ENCODE assay signal across 8 cellular contexts in genomic region chr10:80196950-80197315, GRCh38. TPM values are rescaled to one million over a fixed set of nuclear protein-coding genes. Genes with fewer than 3 reads are reported as not detected.
DNase-seq lines count a peak whose midpoint lies in the region; ATAC-seq, FAIRE-seq and TF ChIP-seq lines count a peak whose summit lies in the region.

No MANE protein-coding gene starts in this region.

- H3K27ac ChIP-seq in GM12878 (ENCODE audit: control insufficient read depth, insufficient read depth) (peak overlapping the region; percentile 67), trophoblast cell (ENCODE audit: low read depth, low read length) (no peak overlapping the region), H9 (ENCODE audit: insufficient read length, low read depth, low read length) (no peak overlapping the region)

- no peak overlapping the region for H2BK15ac ChIP-seq in H9 (ENCODE audit: low read depth, low read length)

- H3K9me3 ChIP-seq in GM12878 (replicated peaks; ENCODE audit: control insufficient read depth, insufficient read depth, low read length), result peaks cover 4% of the 10 kb centered on the region
- peaks cover 3% of the 10 kb centered on the region for H3K9me3 ChIP-seq in trophoblast cell (ENCODE audit: insufficient read depth, low read depth, low read length)
- no peaks in the 10 kb centered on the region for H3K9me3 ChIP-seq in H9 (ENCODE audit: control insufficient read depth, low read depth, low read length)

- no peak for TF ChIP-seq EP300 in GM12878 (IDR thresholded peaks at IDR 0.05; ENCODE audit: borderline replicate concordance in 1 of 2, control insufficient read depth in 1 of 2, low read depth in 2 of 2, low read length in 2 of 2)

- H3K4me1 ChIP-seq in GM12878 (ENCODE audit: control insufficient read depth, insufficient read depth, low read length), result peaks cover 17% of the 10 kb centered on the region
- peaks cover 5 to 24% of the 10 kb centered on the region in 2 experiments for H3K4me1 ChIP-seq in trophoblast cell (ENCODE audit: control insufficient read depth in 1 of 2, insufficient read depth in 2 of 2, low read length in 2 of 2)
- peaks cover 4% of the 10 kb centered on the region for H3K4me1 ChIP-seq in H9 (ENCODE audit: insufficient read depth, low read length)

- H3K79me2 ChIP-seq in GM12878 (ENCODE audit: control insufficient read depth, insufficient read depth, low read length), result peaks cover 60% of the 10 kb centered on the region
- H3K79me2 ChIP-seq in trophoblast cell (ENCODE audit: control insufficient read depth, insufficient read depth, low read length, poor library complexity), result peaks cover 22% of the 10 kb centered on the region
- H3K79me2 ChIP-seq in H9 (ENCODE audit: insufficient read depth, low read length), result peaks cover 5% of the 10 kb centered on the region; the same call in 1 of the 2 replicates

- CTCF ChIA-PET in GM12878 (lab: Yijun Ruan, JAX), result interaction anchor here (0.9 to 1.6 kb wide), 5 partner anchors 9 to 26 kb away, joined by 3 to 8 read pairs (median 6); partner anchors contain the start of gene ANXA11

- no peak for FAIRE-seq in GM12878 (lab: Jason Lieb, UNC)

- H4K20me1 ChIP-seq in GM12878 (ENCODE audit: control insufficient read depth, insufficient read depth), result no peaks in the 10 kb centered on the region
- no peaks in the 10 kb centered on the region for H4K20me1 ChIP-seq in H9 (ENCODE audit: control insufficient read depth, insufficient read depth, insufficient read length)

- H3K18ac ChIP-seq in trophoblast cell (ENCODE audit: low read length) (no peak overlapping the region), H9 (ENCODE audit: insufficient read length, low read depth, low read length) (no peak overlapping the region)

- H3K14ac ChIP-seq in trophoblast cell (ENCODE audit: low read length) (no peak overlapping the region), H9 (ENCODE audit: insufficient read depth, low read length) (no peak overlapping the region)

- no peaks in the 10 kb centered on the region for H3K23me2 ChIP-seq in H9 (ENCODE audit: insufficient read length, low read depth, low read length, poor library complexity, severe bottlenecking)

- H4K91ac ChIP-seq in trophoblast cell (ENCODE audit: low read depth, low read length), result no peak overlapping the region
- no peak overlapping the region for H4K91ac ChIP-seq in H9 (ENCODE audit: insufficient read length, low read depth, low read length)

- peak overlapping the region; percentile 88 for H3K4me2 ChIP-seq in GM12878 (ENCODE audit: control insufficient read depth, insufficient read depth)
- H3K4me2 ChIP-seq in trophoblast cell (ENCODE audit: low read length), result no peak overlapping the region
- H3K4me2 ChIP-seq in H9 (ENCODE audit: insufficient read depth, insufficient read length, low read length), result no peak overlapping the region

- no peak overlapping the region; the same call in none of the 2 replicates for H3K9ac ChIP-seq in GM12878 (ENCODE audit: control insufficient read depth, insufficient read depth, low read length)
- H3K9ac ChIP-seq in trophoblast cell (ENCODE audit: low read length), result no peak overlapping the region
- no peak overlapping the region for H3K9ac ChIP-seq in H9 (ENCODE audit: extremely low read depth, insufficient read length, low read length)

- H3K56ac ChIP-seq in H9 (ENCODE audit: insufficient read length, low read depth, low read length), result no peak overlapping the region

- H3K23ac ChIP-seq in trophoblast cell (ENCODE audit: low read length) (no peak overlapping the region), H9 (ENCODE audit: insufficient read length, low read depth, low read length) (no peak overlapping the region)

- ATAC-seq in GM18505 (IDR thresholded peaks at IDR 0.05; ENCODE audit: unreplicated experiment) (peak; percentile 5), HG02763 (IDR thresholded peaks at IDR 0.05; ENCODE audit: unreplicated experiment) (peak; percentile 5), GM12878 (peak; percentile 16), GM21619 (IDR thresholded peaks at IDR 0.05; ENCODE audit: unreplicated experiment) (no peak)

- H2BK12ac ChIP-seq in trophoblast cell (ENCODE audit: low read length) (no peak overlapping the region), H9 (ENCODE audit: insufficient read length, low read depth, low read length) (no peak overlapping the region)

- H3K36me3 ChIP-seq in GM12878 (ENCODE audit: control insufficient read depth in 2 of 2, insufficient read depth in 2 of 2, low read length in 1 of 2) (peaks cover 0 to 4% of the 10 kb centered on the region in 2 experiments; a peak in 3 of 4 replicates), trophoblast cell (ENCODE audit: control insufficient read depth in 1 of 2, insufficient read depth in 2 of 2, low read length in 2 of 2) (peaks cover 2 to 9% of the 10 kb centered on the region in 2 experiments)

- H3T11ph ChIP-seq in H9 (ENCODE audit: low read length), result no peak overlapping the region

- 65% methylated on average over 2 of the region's 2 CpGs for WGBS in GM12878 (ENCODE audit: insufficient coverage, insufficient replicate concordance, low lambda C conversion rate, missing lambda C conversion rate)
- no CpG with 5 or more reads among the region's 2 CpGs for WGBS in trophoblast cell (ENCODE audit: extremely low coverage, insufficient coverage, insufficient read length)
- WGBS in H9 (ENCODE audit: extremely low coverage, insufficient read length, low lambda C conversion rate), result no CpG with 5 or more reads among the region's 2 CpGs

- H3K4me3 ChIP-seq in GM12878, result 0 out of 2 replicates have a peak overlapping the region, but pooled peaks have one; percentile 36
- no peak overlapping the region for H3K4me3 ChIP-seq in trophoblast cell (ENCODE audit: low read depth, low read length)

- no peaks in the 10 kb centered on the region for H3K79me1 ChIP-seq in trophoblast cell (ENCODE audit: low read length)
- peaks cover 2% of the 10 kb centered on the region for H3K79me1 ChIP-seq in H9 (ENCODE audit: insufficient read depth, low read depth, low read length, poor library complexity, severe bottlenecking)

- BruUV-seq in GM12878 (replicated peaks; lab: Mats Ljungman, UMichigan), result no TSS peak

- no peak overlapping the region for H4K8ac ChIP-seq in trophoblast cell (ENCODE audit: low read depth, low read length)
- H4K8ac ChIP-seq in H9 (replicated peaks; ENCODE audit: insufficient read length, low read depth, low read length), result no peak overlapping the region

- POLR2A ChIA-PET in GM12878 (lab: Charles Lee), result interaction anchor here (0.7 to 2.0 kb wide), 2 partner anchors 9 kb away, joined by 3 to 17 read pairs; partner anchors contain the start of gene ANXA11

- RAD21 ChIA-PET in GM12878 (lab: Charles Lee; ENCODE audit: unreplicated experiment), result interaction anchor here (2.6 kb wide), 1 partner anchor 9 kb away, joined by 30 read pairs; no protein-coding TSS in a partner anchor

- no peak overlapping the region; a peak in 2 of 7 replicates for H3K27ac Mint-ChIP-seq in H9

- no peaks in the 10 kb centered on the region for H3K27me3 Mint-ChIP-seq in H9 (ENCODE audit: low read depth)

- no peak overlapping the region for H4K5ac ChIP-seq in H9 (ENCODE audit: insufficient read length, low read depth, low read length)

- H2AFZ ChIP-seq in GM12878 (ENCODE audit: control insufficient read depth, low read depth, low read length), result no peak overlapping the region
- H2AFZ ChIP-seq in trophoblast cell (ENCODE audit: insufficient read depth, low read length, poor library complexity), result no peak overlapping the region
- H2AFZ ChIP-seq in H9 (ENCODE audit: low read length), result no peak overlapping the region

- no peak overlapping the region for H4K12ac ChIP-seq in trophoblast cell (ENCODE audit: low read depth, low read length)

- no peak for TF ChIP-seq POLR2A in GM18505 (IDR thresholded peaks at IDR 0.05; ENCODE audit: borderline replicate concordance, extremely low read depth, insufficient read depth, insufficient read length)
- no peak for TF ChIP-seq POLR2A in GM12878 (IDR thresholded peaks at IDR 0.05; ENCODE audit: low read depth, low read length)

- peaks cover 36 to 40% of the 10 kb centered on the region in 2 experiments for H3K4me1 Mint-ChIP-seq in H9

- no peak overlapping the region for H2BK120ac ChIP-seq in trophoblast cell (ENCODE audit: insufficient read depth, low read length, poor library complexity)
- H2BK120ac ChIP-seq in H9 (ENCODE audit: low read depth, low read length, poor library complexity, severe bottlenecking), result no peak overlapping the region

- no peaks in the 10 kb centered on the region; a peak in 3 of 7 replicates for H3K36me3 Mint-ChIP-seq in H9 (ENCODE audit: insufficient read depth in 1 of 3, low read depth in 3 of 3)

- no peak for TF ChIP-seq RAD21 in GM12878 (IDR thresholded peaks at IDR 0.05; ENCODE audit: insufficient read depth, low read depth, low read length)

- TF ChIP-seq CTCF in GM12878 (IDR thresholded peaks at IDR 0.05 in 2 of 3, conservative IDR thresholded peaks at IDR 0.05 in 1 of 3; ENCODE audit: control insufficient read depth in 2 of 3, extremely low read depth in 1 of 3, insufficient read depth in 1 of 3, low read depth in 3 of 3, low read length in 3 of 3) (no peak), H9 (conservative IDR thresholded peaks at IDR 0.05) (no peak)

- no peaks in the 10 kb centered on the region for H3K9me3 Mint-ChIP-seq in H9

- peak overlapping the region; percentile 30 for H3K4ac ChIP-seq in trophoblast cell (ENCODE audit: low read depth, low read length)
- H3K4ac ChIP-seq in H9 (ENCODE audit: low read depth, low read length), result no peak overlapping the region

- SMC1A ChIA-PET in GM12878 (lab: Charles Lee; ENCODE audit: uncharacterized antibody, unreplicated experiment), result interaction anchor here (0.6 to 2.1 kb wide), 3 partner anchors 9 to 53 kb away, joined by 3 to 22 read pairs (median 9); no protein-coding TSS in a partner anchor

- in situ Hi-C loops in GM12878 (cut with MboI), result no loop called here

- no peak overlapping the region for H2BK20ac ChIP-seq in H9 (ENCODE audit: low read depth, low read length, poor library complexity, severe bottlenecking)

- no peaks in the 10 kb centered on the region for H3K27me3 ChIP-seq in GM12878 (replicated peaks in 1 of 2; ENCODE audit: control insufficient read depth in 2 of 2, insufficient read depth in 2 of 2, low read length in 1 of 2)
- no peaks in the 10 kb centered on the region for H3K27me3 ChIP-seq in trophoblast cell (ENCODE audit: insufficient read depth, low read length)
- H3K27me3 ChIP-seq in H9 (ENCODE audit: insufficient read depth, low read length), result no peaks in the 10 kb centered on the region

- no peak overlapping the region for H3K4me3 Mint-ChIP-seq in H9

- no peak overlapping the region for H2BK5ac ChIP-seq in trophoblast cell (ENCODE audit: low read depth, low read length, poor library complexity)
- H2BK5ac ChIP-seq in H9 (ENCODE audit: insufficient read length, low read length), result no peak overlapping the region

- intact Hi-C loops in GM12878 (cut with micrococcal nuclease; ENCODE audit: unreplicated experiment), result no loop called here

- H2AK5ac ChIP-seq in trophoblast cell (ENCODE audit: low read length) (no peak overlapping the region), H9 (ENCODE audit: insufficient read length, low read length) (no peak overlapping the region)

- DNase-seq in GM12878 (ENCODE audit: low read depth, low spot score) (no peak), trophoblast cell (no peak), NCI-H345 treated with DMSO at 0.1 percent for 48 hours (lab: John Stamatoyannopoulos, UW; ENCODE audit: unreplicated experiment) (no peak), H9 (no peak), middle frontal gyrus (ENCODE audit: extremely low spot score, low spot score) (no peak)

RNA-seq across cellular contexts. Expression of gene ANXA11, which starts 8.4 kb away (rescaled TPM):
- 88.9 and 92.3 TPM in 2 replicates for total RNA-seq in GM12878 (2013; cell fraction: nucleolus; rRNA removed)
- total RNA-seq in GM12878 (2014; rRNA removed) (53.1 and 64.8 TPM in 2 replicates), GM12878 (2014; rRNA removed; fragmentation: Illumina TruSeq; extraction: Trizol) (66.4 and 70.7 TPM in 2 replicates), GM12878 (2021) (100 and 104 TPM in 2 replicates), H9 (2021) (64.0 and 68.1 TPM in 2 replicates)
- 161 TPM for polyA plus RNA-seq in GM12878 (2011; ENCODE audit: low read depth)
- polyA plus RNA-seq in GM12878 (2011; rRNA removed) (126 and 129 TPM in 2 replicates), GM12878 (2014; fragmentation: Illumina TruSeq; extraction: Trizol) (94.2 and 117 TPM in 2 replicates), GM12878 (2014; fragmentation: Nextera tagmentation; extraction: Ambion mirVana) (10 to 100 TPM; 25.0 to 67.7 TPM), GM12878 (2014; rRNA removed) (57.0 and 61.4 TPM in 2 replicates), GM12878 (2016; fragmentation: Nextera tagmentation; extraction: Ambion mirVana) (10 to 100 TPM; 73.7 to 80.5 TPM)
- 98.8 and 103 TPM in 2 replicates for polyA plus RNA-seq in GM12878 (2011; cell fraction: cytosol; rRNA removed)
- 71.7 and 72.2 TPM in 2 replicates for polyA plus RNA-seq in GM12878 (2011; cell fraction: nucleus; rRNA removed)
- 186 and 310 TPM in 2 replicates for polyA plus RNA-seq in GM12878 (2012)
- polyA minus RNA-seq in GM12878 (2011; rRNA and poly(A)+ RNA removed), result 75.3 and 100 TPM in 2 replicates
- 46.5 and 59.4 TPM in 2 replicates for polyA minus RNA-seq in GM12878 (2011; cell fraction: cytosol; rRNA and poly(A)+ RNA removed)
- 26.7 and 47.8 TPM in 2 replicates for polyA minus RNA-seq in GM12878 (2011; cell fraction: nucleus; rRNA and poly(A)+ RNA removed)
- polyA plus RNA-seq in trophoblast cell (2013), result 460 and 504 TPM in 2 replicates
